Comparison of ENCODE assay signal across 8 cellular contexts in the genomic region with DNA sequence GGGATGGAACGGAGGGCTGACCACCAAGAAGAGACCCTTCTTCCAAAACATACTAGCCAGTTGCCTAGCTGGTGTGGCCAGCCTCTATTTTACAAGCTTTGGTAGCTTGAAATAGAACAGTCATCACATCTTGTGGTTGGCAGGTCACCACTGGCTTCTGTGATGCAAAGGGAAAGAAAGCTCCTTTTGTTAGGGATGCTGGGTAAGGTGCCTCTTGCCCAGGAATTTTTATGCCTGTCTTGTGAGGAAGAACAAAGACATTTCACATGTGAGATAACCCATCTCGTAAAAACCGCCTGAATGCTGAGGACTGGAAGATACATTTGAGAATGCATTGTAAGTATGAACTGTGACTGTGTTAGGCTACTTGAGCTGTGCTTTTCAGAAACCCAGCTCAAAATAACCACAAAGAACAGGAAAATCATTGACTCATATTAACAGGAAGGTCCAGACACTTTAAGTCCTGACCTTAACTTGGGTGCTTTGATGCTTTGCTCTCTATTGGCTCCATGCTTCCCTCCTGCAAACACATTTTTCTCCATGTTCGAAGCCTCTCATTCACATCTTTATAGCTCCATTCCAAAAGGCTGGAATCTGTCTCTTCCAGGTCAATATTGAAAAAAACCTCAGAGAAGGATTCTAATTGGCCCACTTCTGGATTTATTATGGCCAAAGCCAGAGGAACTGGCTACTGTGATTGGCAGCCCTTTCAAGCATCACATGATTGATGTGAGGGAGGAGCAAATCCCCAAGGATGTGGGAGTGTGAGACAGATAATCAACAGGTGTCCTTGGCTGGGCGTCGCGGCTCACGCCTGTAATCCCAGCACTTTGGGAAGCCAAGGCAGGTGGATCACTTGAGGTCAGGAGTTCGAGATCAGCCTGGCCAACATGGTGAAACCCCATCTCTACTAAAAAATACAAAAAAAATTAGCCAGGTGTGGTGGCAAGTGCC. TPM values are rescaled to one million over a fixed set of nuclear protein-coding genes. Genes with fewer than 3 reads are reported as not detected.
DNase-seq lines count a peak whose midpoint lies in the region; ATAC-seq, FAIRE-seq and TF ChIP-seq lines count a peak whose summit lies in the region.
"Had no signal": no experiment of that assay in that cellular context is flagged by ENCODE, and none has a peak within 500 bp of the region (broad histone marks: within the 10 kb centered on the region; RNA-seq: fewer than 3 reads in every experiment).

No MANE protein-coding gene starts in this region.

- H3K4me2 ChIP-seq in PC-9 (peak overlapping the region; percentile 4; the same call in 1 of the 2 replicates), fibroblast of lung (ENCODE audit: extremely low read depth, insufficient read depth, low read length) (peak overlapping the region; percentile 1)

- DNase-seq in H4 (ENCODE audit: low spot score) (peak; percentile 93), PC-9 (peak in 1 of 2 experiments; percentile 90), fibroblast of lung (ENCODE audit: low read depth in 2 of 2) (peak; percentile 76 to 99), small intestine (no peak), NCI-H2029 (lab: John Stamatoyannopoulos, UW) (no peak), HuH-7.5 (ENCODE audit: low spot score) (no peak)

- no peaks in the 10 kb centered on the region for H3K9me3 ChIP-seq in PC-9 (ENCODE audit: insufficient read depth, low read depth)
- H3K9me3 ChIP-seq in fibroblast of lung (ENCODE audit: control insufficient read depth, insufficient read depth, low read depth, low read length), result no peaks in the 10 kb centered on the region
- no peaks in the 10 kb centered on the region for H3K9me3 ChIP-seq in small intestine (ENCODE audit: control insufficient read depth, low read depth)

- H3K27ac ChIP-seq in PC-9 (peak overlapping the region; percentile 95), fibroblast of lung (ENCODE audit: insufficient read depth, low read length) (peak overlapping the region; percentile 93), small intestine (ENCODE audit: low read depth in 1 of 2, low read length in 1 of 2) (peak overlapping the region; percentile 60 to 65)

- H3K4me3 ChIP-seq in PC-9 (no peak overlapping the region), fibroblast of lung (replicated peaks in 1 of 4; ENCODE audit: control extremely low read depth in 1 of 4, insufficient read depth in 1 of 4, low read depth in 3 of 4, low read length in 4 of 4) (no peak overlapping the region), small intestine (ENCODE audit: low read depth in 1 of 2, low read length in 2 of 2) (no peak overlapping the region)

- no peaks in the 10 kb centered on the region for H3K9me2 ChIP-seq in PC-9 (ENCODE audit: insufficient read depth)

- FAIRE-seq in small intestine (lab: Jason Lieb, UNC), result no peak
- FAIRE-seq: islet of Langerhans had no signal

- peaks cover 5% of the 10 kb centered on the region; the same call in 1 of the 2 replicates for H3K36me3 ChIP-seq in PC-9 (ENCODE audit: low read depth)
- peaks cover 13% of the 10 kb centered on the region for H3K36me3 ChIP-seq in fibroblast of lung (ENCODE audit: control insufficient read depth, insufficient read depth, low read length)
- no peaks in the 10 kb centered on the region for H3K36me3 ChIP-seq in small intestine (ENCODE audit: control insufficient read depth in 2 of 2, insufficient read depth in 2 of 2, low read length in 2 of 2)

- H3F3A ChIP-seq in PC-9 (ENCODE audit: insufficient read depth, low read depth), result peaks cover 50% of the 10 kb centered on the region

- no peak overlapping the region for H2AFZ ChIP-seq in PC-9
- H2AFZ ChIP-seq in fibroblast of lung (ENCODE audit: low read length), result no peak overlapping the region

- intact Hi-C loops in PC-9 (cut with micrococcal nuclease; ENCODE audit: unreplicated experiment), result loop anchor here (10.0 kb wide), 1 partner anchor 60 kb away; no protein-coding TSS in a partner anchor

- no peak for ATAC-seq in HG03025 (IDR thresholded peaks at IDR 0.05; ENCODE audit: low FRiP score, unreplicated experiment)

- no TSS peak for BruUV-seq in PC-9 (replicated peaks; lab: Mats Ljungman, UMichigan)

- H3K4me1 ChIP-seq in PC-9 (replicated peaks; ENCODE audit: insufficient read depth), result peaks cover 63% of the 10 kb centered on the region
- H3K4me1 ChIP-seq in fibroblast of lung (ENCODE audit: control insufficient read depth, extremely low read depth, insufficient read depth, low read length), result peaks cover 45% of the 10 kb centered on the region
- peaks cover 10 to 18% of the 10 kb centered on the region in 2 donors for H3K4me1 ChIP-seq in small intestine (ENCODE audit: control insufficient read depth in 2 of 2, insufficient read depth in 1 of 2, low read depth in 1 of 2, low read length in 1 of 2)

- CTCF ChIA-PET in PC-9 (lab: Charles Lee), result interaction anchor here (1.3 kb wide), 1 partner anchor 77 kb away, joined by 4 read pairs; no protein-coding TSS in a partner anchor

- H3K27me3 ChIP-seq in PC-9 (ENCODE audit: insufficient read depth, low read depth), result no peaks in the 10 kb centered on the region
- no peaks in the 10 kb centered on the region for H3K27me3 ChIP-seq in fibroblast of lung (ENCODE audit: control insufficient read depth, insufficient read depth, low read length)
- no peaks in the 10 kb centered on the region for H3K27me3 ChIP-seq in small intestine (ENCODE audit: control insufficient read depth in 2 of 2, insufficient read depth in 2 of 2, low read length in 2 of 2)

- WGBS in small intestine, 3 donors, result 77 to 83% (median 81%) methylated on average over 9 of the region's 9 CpGs

- H3K79me2 ChIP-seq in PC-9 (ENCODE audit: low read depth), result peaks cover 16% of the 10 kb centered on the region
- H3K79me2 ChIP-seq in fibroblast of lung (ENCODE audit: control insufficient read depth, insufficient read depth, low read length), result peaks cover 39% of the 10 kb centered on the region

- H3K9ac ChIP-seq in fibroblast of lung (ENCODE audit: insufficient read depth, low read length), result peak overlapping the region; percentile 39

- H4K20me1 ChIP-seq in PC-9 (ENCODE audit: insufficient read depth) (no peaks in the 10 kb centered on the region), fibroblast of lung (ENCODE audit: control insufficient read depth, extremely low read depth, insufficient read depth, low read length) (no peaks in the 10 kb centered on the region)

- TF ChIP-seq CTCF in PC-9 (conservative IDR thresholded peaks at IDR 0.05) (no peak), fibroblast of lung (conservative IDR thresholded peaks at IDR 0.05 in 1 of 2, IDR thresholded peaks at IDR 0.05 in 1 of 2; ENCODE audit: low read depth in 1 of 2, low read length in 2 of 2) (no peak)

- POLR2A ChIA-PET in PC-9 (lab: Charles Lee; ENCODE audit: unreplicated experiment), result interaction anchor here (0.5 to 0.6 kb wide), 2 partner anchors 52 to 124 kb away, joined by 3 to 16 read pairs; no protein-coding TSS in a partner anchor

RNA-seq across cellular contexts. Expression of a gene that starts 53.9 kb away (rescaled TPM):
- 52.1 and 53.4 TPM in 2 replicates for total RNA-seq in H4 (2014; rRNA removed; shearing (Covaris generic))
- total RNA-seq in PC-9 (2021) (30.5 and 32.4 TPM in 2 replicates), fibroblast of lung (88.6 and 275 TPM in 2 replicates)
- polyA plus RNA-seq in fibroblast of lung (78.5 and 120 TPM in 2 replicates), small intestine (10 to 100 TPM; 15.9 to 29.1 (median 22.2) TPM)
- 125 and 167 TPM in 2 replicates for polyA plus RNA-seq in fibroblast of lung (2012)
- polyA minus RNA-seq in fibroblast of lung (ENCODE audit: low replicate concordance), result 234 and 390 TPM in 2 replicates

Comparison
In these comparisons a context has a peak if more than half of its experiments do, and no peak if none do; other contexts are left out.
1. DNase-seq: peak in H4 (single experiment) and fibroblast of lung (2 of 2); none in small intestine (single experiment), NCI-H2029 (single experiment) and HuH-7.5 (single experiment).
2. Peak in every context shown above with its lines, with median percentiles within 50 percentile points of each other: H3K27ac ChIP-seq.